Comparison of ENCODE assay signal across 14 cellular contexts in the genomic region with DNA sequence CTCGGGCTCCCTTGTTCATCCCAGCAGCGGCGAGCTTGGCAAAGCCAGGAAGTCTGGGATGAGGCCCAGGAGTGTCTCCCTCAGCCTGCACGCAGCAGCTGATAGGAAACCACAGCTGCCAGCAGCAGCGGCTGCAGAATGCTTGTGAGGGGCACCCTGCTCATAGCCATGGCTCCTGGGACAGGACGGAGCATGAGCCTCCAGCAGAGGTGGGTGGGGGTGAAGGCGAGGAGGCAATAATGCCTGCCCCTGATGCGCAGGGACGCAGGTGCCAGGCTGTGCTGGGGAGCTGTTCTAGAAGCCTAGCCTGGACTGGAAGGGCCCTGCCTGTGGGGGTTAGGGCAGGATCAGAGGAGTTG.
DNase-seq lines count a peak whose midpoint lies in the region; ATAC-seq lines count a peak whose summit lies in the region.
"Had no signal": no experiment of that assay in that cellular context is flagged by ENCODE, and none has a peak within 500 bp of the region (broad histone marks: within the 10 kb centered on the region; RNA-seq: fewer than 3 reads in every experiment).

No MANE protein-coding gene starts in this region.

- H3K9me3 Mint-ChIP-seq in activated CD8-positive, alpha-beta memory T cell treated with anti-CD3 and anti-CD28 coated beads, Interleukin-2, amount 10 ng/mL, durations not matched to agents 7 days and 5 days (ENCODE audit: low read depth) = peaks cover 8% of the 10 kb centered on the region
- H3K9me3 Mint-ChIP-seq in activated T-helper 2 cell treated with anti-CD3 and anti-CD28 coated beads, Interferon-gamma antibody, Interleukin-2, Interleukin-4, amounts not matched to agents 10 μg/mL and 5 μg/mL and 100 μg/mL, durations not matched to agents 14 hours and 24 hours and 36 hours = peaks cover 16% of the 10 kb centered on the region
- H3K9me3 Mint-ChIP-seq in stimulated activated memory B cell treated with anti-CD40 and anti-IgM and Interleukin-4, amounts not matched to agents 10 μg/mL and 1 μg/mL and 100 μg/mL, for 72 hours = peaks cover 3% of the 10 kb centered on the region

- peaks cover 8% of the 10 kb centered on the region for H3K36me3 Mint-ChIP-seq in activated CD8-positive, alpha-beta memory T cell treated with anti-CD3 and anti-CD28 coated beads, Interleukin-2, amount 10 ng/mL, durations not matched to agents 7 days and 5 days
- H3K36me3 Mint-ChIP-seq in activated T-helper 2 cell treated with anti-CD3 and anti-CD28 coated beads, Interferon-gamma antibody, Interleukin-2, Interleukin-4, amounts not matched to agents 10 μg/mL and 5 μg/mL and 100 μg/mL, durations not matched to agents 14 hours and 24 hours and 36 hours (ENCODE audit: low read depth) = peaks cover 18% of the 10 kb centered on the region
- peaks cover 16% of the 10 kb centered on the region for H3K36me3 Mint-ChIP-seq in stimulated activated memory B cell treated with anti-CD40 and anti-IgM and Interleukin-4, amounts not matched to agents 10 μg/mL and 1 μg/mL and 100 μg/mL, for 72 hours

- no peak overlapping the region for H3K27ac Mint-ChIP-seq in activated CD8-positive, alpha-beta memory T cell treated with anti-CD3 and anti-CD28 coated beads, Interleukin-2, amount 10 ng/mL, durations not matched to agents 7 days and 5 days
- H3K27ac Mint-ChIP-seq in activated T-helper 2 cell treated with anti-CD3 and anti-CD28 coated beads, Interferon-gamma antibody, Interleukin-2, Interleukin-4, amounts not matched to agents 10 μg/mL and 5 μg/mL and 100 μg/mL, durations not matched to agents 14 hours and 24 hours and 36 hours = peak overlapping the region; percentile 9
- H3K27ac Mint-ChIP-seq in stimulated activated memory B cell treated with anti-CD40 and anti-IgM and Interleukin-4, amounts not matched to agents 10 μg/mL and 1 μg/mL and 100 μg/mL, for 72 hours = peak overlapping the region; percentile 95

- H3K4me3 Mint-ChIP-seq in activated CD8-positive, alpha-beta memory T cell treated with anti-CD3 and anti-CD28 coated beads, Interleukin-2, amount 10 ng/mL, durations not matched to agents 7 days and 5 days = no peak overlapping the region
- no peak overlapping the region for H3K4me3 Mint-ChIP-seq in activated T-helper 2 cell treated with anti-CD3 and anti-CD28 coated beads, Interferon-gamma antibody, Interleukin-2, Interleukin-4, amounts not matched to agents 10 μg/mL and 5 μg/mL and 100 μg/mL, durations not matched to agents 14 hours and 24 hours and 36 hours (ENCODE audit: low read depth)
- H3K4me3 Mint-ChIP-seq in stimulated activated memory B cell treated with anti-CD40 and anti-IgM and Interleukin-4, amounts not matched to agents 10 μg/mL and 1 μg/mL and 100 μg/mL, for 72 hours = peak overlapping the region; percentile 22

- no peak for ATAC-seq in activated CD8-positive, alpha-beta memory T cell treated with anti-CD3 and anti-CD28 coated beads, Interleukin-2, amount 10 ng/mL, durations not matched to agents 7 days and 5 days
- ATAC-seq in left ventricle myocardium superior = peak; percentile 94
- no peak for ATAC-seq in stimulated activated memory B cell treated with anti-CD40 and anti-IgM and Interleukin-4, amounts not matched to agents 10 μg/mL and 1 μg/mL and 100 μg/mL, for 72 hours
- ATAC-seq in HG02885 (IDR thresholded peaks at IDR 0.05; ENCODE audit: poor library complexity, unreplicated experiment) = no peak

- no peaks in the 10 kb centered on the region for H3K27me3 Mint-ChIP-seq in activated CD8-positive, alpha-beta memory T cell treated with anti-CD3 and anti-CD28 coated beads, Interleukin-2, amount 10 ng/mL, durations not matched to agents 7 days and 5 days
- no peaks in the 10 kb centered on the region for H3K27me3 Mint-ChIP-seq in activated T-helper 2 cell treated with anti-CD3 and anti-CD28 coated beads, Interferon-gamma antibody, Interleukin-2, Interleukin-4, amounts not matched to agents 10 μg/mL and 5 μg/mL and 100 μg/mL, durations not matched to agents 14 hours and 24 hours and 36 hours (ENCODE audit: low read depth)
- no peaks in the 10 kb centered on the region for H3K27me3 Mint-ChIP-seq in stimulated activated memory B cell treated with anti-CD40 and anti-IgM and Interleukin-4, amounts not matched to agents 10 μg/mL and 1 μg/mL and 100 μg/mL, for 72 hours

- CTCF ChIA-PET in activated CD8-positive, alpha-beta memory T cell treated with anti-CD3 and anti-CD28 coated beads, Interleukin-2, amount 10 ng/mL, durations not matched to agents 7 days and 5 days (lab: Charles Lee) = no interaction called here

- peaks cover 37% of the 10 kb centered on the region for H3K4me1 Mint-ChIP-seq in activated CD8-positive, alpha-beta memory T cell treated with anti-CD3 and anti-CD28 coated beads, Interleukin-2, amount 10 ng/mL, durations not matched to agents 7 days and 5 days
- peaks cover 60% of the 10 kb centered on the region for H3K4me1 Mint-ChIP-seq in activated T-helper 2 cell treated with anti-CD3 and anti-CD28 coated beads, Interferon-gamma antibody, Interleukin-2, Interleukin-4, amounts not matched to agents 10 μg/mL and 5 μg/mL and 100 μg/mL, durations not matched to agents 14 hours and 24 hours and 36 hours (ENCODE audit: low read depth)
- H3K4me1 Mint-ChIP-seq in stimulated activated memory B cell treated with anti-CD40 and anti-IgM and Interleukin-4, amounts not matched to agents 10 μg/mL and 1 μg/mL and 100 μg/mL, for 72 hours = peaks cover 59% of the 10 kb centered on the region

- intact Hi-C loops in activated T-helper 2 cell treated with anti-CD3 and anti-CD28 coated beads, Interferon-gamma antibody, Interleukin-2, Interleukin-4, amounts not matched to agents 10 μg/mL and 5 μg/mL and 100 μg/mL, durations not matched to agents 14 hours and 24 hours and 36 hours (cut with micrococcal nuclease) = loop anchor here (10.0 kb wide), 2 partner anchors 599 to 969 kb away; a partner anchor contains a TSS
- intact Hi-C loops in left ventricle myocardium superior (cut with micrococcal nuclease) = no loop called here

- DNase-seq in activated CD8-positive, alpha-beta memory T cell treated with anti-CD3 and anti-CD28 coated beads, Interleukin-2, amount 10 ng/mL, durations not matched to agents 7 days and 5 days = peak; percentile 36
- no peak for DNase-seq in activated CD8-positive, alpha-beta memory T cell treated with anti-CD3 and anti-CD28 coated beads, Interleukin-2, amount 50 U/mL, for 4 hours
- no peak for DNase-seq in activated T-helper 2 cell treated with anti-CD3 and anti-CD28 coated beads, Interferon-gamma antibody, Interleukin-2, Interleukin-4, amounts not matched to agents 10 μg/mL and 5 μg/mL and 100 μg/mL, durations not matched to agents 14 hours and 24 hours and 36 hours (ENCODE audit: low spot score)
- DNase-seq in left ventricle myocardium superior (peak; percentile 76), NCI-H1092 (lab: John Stamatoyannopoulos, UW) (no peak), NCI-H2081 treated with DMSO at 0.1 percent for 48 hours (lab: John Stamatoyannopoulos, UW) (no peak)
- DNase-seq: H7; Karpas-422; NCI-H226; pancreas; SK-N-SH; stimulated activated CD4-positive, alpha-beta T cell treated with anti-CD3 and anti-CD28 coated beads, Interleukin-4, amount 100 ng/mL, for 4 hours had no signal

Comparison
In these comparisons a context has a peak if more than half of its experiments do, and no peak if none do; other contexts are left out.
1. DNase-seq: peak in activated CD8-positive, alpha-beta memory T cell treated with anti-CD3 and anti-CD28 coated beads, Interleukin-2, amount 10 ng/mL, durations not matched to agents 7 days and 5 days (single experiment) and left ventricle myocardium superior (single experiment); none in activated CD8-positive, alpha-beta memory T cell treated with anti-CD3 and anti-CD28 coated beads, Interleukin-2, amount 50 U/mL, for 4 hours (single experiment), activated T-helper 2 cell treated with anti-CD3 and anti-CD28 coated beads, Interferon-gamma antibody, Interleukin-2, Interleukin-4, amounts not matched to agents 10 μg/mL and 5 μg/mL and 100 μg/mL, durations not matched to agents 14 hours and 24 hours and 36 hours (single experiment), NCI-H1092 (single experiment) and NCI-H2081 treated with DMSO at 0.1 percent for 48 hours (single experiment).